In the genomic region with DNA sequence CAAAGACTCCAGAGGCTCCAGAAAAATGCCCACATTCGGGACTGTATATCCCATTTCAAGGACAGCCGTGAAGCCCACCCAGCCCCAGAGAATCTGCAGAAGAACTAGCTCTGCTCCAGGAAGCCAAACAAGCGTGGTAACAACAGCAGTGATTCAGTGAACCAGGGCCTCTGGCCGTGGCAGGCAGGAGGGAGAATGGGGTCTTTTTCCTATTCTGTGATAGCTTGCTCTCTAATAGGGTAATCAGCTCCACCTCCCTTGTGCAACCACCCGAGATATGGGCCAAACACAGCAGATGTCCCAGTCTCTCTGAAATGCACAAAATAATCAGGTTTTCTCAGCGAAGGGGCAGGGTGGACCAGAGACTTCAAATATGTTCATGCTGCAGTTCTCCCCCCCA, we compare ENCODE assay signal across 16 cellular contexts.
"Had no signal": no experiment of that assay in that cellular context is flagged by ENCODE, and none has a peak within 500 bp of the region (broad histone marks: within the 10 kb centered on the region; RNA-seq: fewer than 3 reads in every experiment).

No MANE protein-coding gene starts in this region.

- H3K36me3 ChIP-seq: esophagus squamous epithelium had no signal

- H3K4me3 ChIP-seq: esophagus squamous epithelium, gastroesophageal sphincter, lung, smooth muscle cell had no signal

- H3K27ac ChIP-seq: esophagus squamous epithelium, gastroesophageal sphincter had no signal

- H3K4me2 ChIP-seq: smooth muscle cell had no signal

- H3K9me3 ChIP-seq: esophagus squamous epithelium, gastroesophageal sphincter had no signal

- H3K27me3 ChIP-seq: esophagus squamous epithelium, gastroesophageal sphincter had no signal

- H3K9me3 Mint-ChIP-seq: naive B cell, nephron progenitor cell had no signal

- ATAC-seq: gastroesophageal sphincter, left colon, left ventricle myocardium superior, right cardiac atrium had no signal

- H3K27me3 Mint-ChIP-seq: naive B cell had no signal

- H3K4me3 Mint-ChIP-seq: naive B cell, nephron progenitor cell had no signal

- DNase-seq: cortex of kidney; effector memory CD4-positive, alpha-beta T cell; esophagus squamous epithelium; kidney; left colon; left ventricle myocardium superior; mesenchymal stem cell; naive B cell; nephron progenitor cell; right cardiac atrium; stimulated activated CD4-positive, alpha-beta T cell treated with anti-CD3 and anti-CD28 coated beads, Interleukin-2, amount 100 ng/mL, for 48 hours; stimulated activated naive CD4-positive, alpha-beta T cell treated with Interleukin-2 at 50 U/mL for 16 hours; trophoblast cell had no signal
